Comparison of ENCODE assay signal across 7 cellular contexts in genomic region chr18:71134122-71134521, GRCh38.
"Had no signal": no experiment of that assay in that cellular context is flagged by ENCODE, and none has a peak within 500 bp of the region (broad histone marks: within the 10 kb centered on the region; RNA-seq: fewer than 3 reads in every experiment).

No MANE protein-coding gene starts in this region.

- H3K4me1 Mint-ChIP-seq: IgD-negative memory B cell had no signal

- DNase-seq: KBM-7, KG1 had no signal

- H3K27ac Mint-ChIP-seq: IgD-negative memory B cell had no signal

- H3K4me3 Mint-ChIP-seq: IgD-negative memory B cell had no signal

- H3K27me3 Mint-ChIP-seq: IgD-negative memory B cell had no signal

- H3K36me3 Mint-ChIP-seq: IgD-negative memory B cell had no signal

- ATAC-seq: K562 had no signal

- H3K4me3 ChIP-seq: K562 had no signal

- H3K27ac ChIP-seq: HL-60, KMS-11 had no signal

- H3K9ac ChIP-seq: KMS-11 had no signal

- H3K4me2 ChIP-seq: KMS-11 had no signal

- FAIRE-seq: HTR-8/SVneo, K562 had no signal
